ENCODE assay signal across 1 cellular context in the genomic region with DNA sequence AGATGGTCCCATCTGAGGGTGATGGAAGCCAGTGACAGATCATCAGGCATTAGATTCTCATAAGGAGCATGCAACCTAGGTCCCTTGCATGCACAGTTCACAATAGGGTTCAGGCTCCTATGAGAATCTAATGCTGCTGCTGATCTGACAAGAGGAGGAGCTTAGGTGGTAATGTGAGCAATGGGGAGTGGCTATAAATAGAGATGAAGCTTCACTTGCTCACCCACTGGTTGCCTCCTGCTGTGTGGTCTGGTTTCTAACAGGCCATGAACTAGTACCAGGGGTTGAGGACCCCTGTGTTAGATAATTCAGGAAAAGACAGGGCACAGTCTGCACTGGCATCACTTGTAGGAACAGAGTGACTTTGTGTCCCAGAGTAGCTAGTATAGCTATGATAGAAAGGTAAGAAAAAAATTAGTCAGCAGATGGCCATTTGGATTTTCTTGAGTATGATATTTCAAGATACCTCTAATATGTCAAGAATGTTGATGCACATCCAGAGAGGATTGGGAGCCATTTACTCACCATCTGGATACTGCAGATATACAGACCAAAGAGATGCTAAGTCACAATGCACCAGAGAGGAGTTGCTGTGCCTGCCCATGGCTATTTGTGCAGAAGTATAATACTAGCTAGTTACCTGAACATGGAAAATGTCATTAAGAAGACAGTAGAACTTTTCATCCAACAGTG.
TF ChIP-seq lines count a peak whose summit lies in the region.

No MANE protein-coding gene starts in this region.

TF ChIP-seq in K562, 482 proteins besides CTCF, POLR2A, EP300 and RAD21 (continued from another document):
- no peak for TF ChIP-seq REST (CRISPR knock-in tag; IDR thresholded peaks at IDR 0.05; ENCODE audit: low read depth)
- TF ChIP-seq XRCC3 (IDR thresholded peaks at IDR 0.05), result no peak
- TF ChIP-seq ZNF583 (CRISPR knock-in tag; IDR thresholded peaks at IDR 0.05), result no peak
- TF ChIP-seq HNRNPLL (IDR thresholded peaks at IDR 0.05; ENCODE audit: low read depth, low read length, poor library complexity, severe bottlenecking), result no peak
- peak; percentile 60; the same call in 1 of the 2 replicates for TF ChIP-seq TEAD4 (IDR thresholded peaks at IDR 0.05; ENCODE audit: low read length)
- TF ChIP-seq TEAD4 (CRISPR knock-in tag; IDR thresholded peaks at IDR 0.05; ENCODE audit: borderline replicate concordance), result no peak
- TF ChIP-seq, protein P1, sequence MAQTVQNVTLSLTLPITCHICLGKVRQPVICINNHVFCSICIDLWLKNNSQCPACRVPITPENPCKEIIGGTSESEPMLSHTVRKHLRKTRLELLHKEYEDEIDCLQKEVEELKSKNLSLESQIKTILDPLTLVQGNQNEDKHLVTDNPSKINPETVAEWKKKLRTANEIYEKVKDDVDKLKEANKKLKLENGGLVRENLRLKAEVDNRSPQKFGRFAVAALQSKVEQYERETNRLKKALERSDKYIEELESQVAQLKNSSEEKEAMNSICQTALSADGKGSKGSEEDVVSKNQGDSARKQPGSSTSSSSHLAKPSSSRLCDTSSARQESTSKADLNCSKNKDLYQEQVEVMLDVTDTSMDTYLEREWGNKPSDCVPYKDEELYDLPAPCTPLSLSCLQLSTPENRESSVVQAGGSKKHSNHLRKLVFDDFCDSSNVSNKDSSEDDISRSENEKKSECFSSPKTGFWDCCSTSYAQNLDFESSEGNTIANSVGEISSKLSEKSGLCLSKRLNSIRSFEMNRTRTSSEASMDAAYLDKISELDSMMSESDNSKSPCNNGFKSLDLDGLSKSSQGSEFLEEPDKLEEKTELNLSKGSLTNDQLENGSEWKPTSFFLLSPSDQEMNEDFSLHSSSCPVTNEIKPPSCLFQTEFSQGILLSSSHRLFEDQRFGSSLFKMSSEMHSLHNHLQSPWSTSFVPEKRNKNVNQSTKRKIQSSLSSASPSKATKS (CRISPR knock-in tag; IDR thresholded peaks at IDR 0.05), result no peak
- TF ChIP-seq PRDM10 (IDR thresholded peaks at IDR 0.05; ENCODE audit: partially characterized antibody), result no peak
- 0 out of 2 replicates have a peak, but pooled peaks have one; percentile 11 for TF ChIP-seq TCF3 (CRISPR knock-in tag; IDR thresholded peaks at IDR 0.05)
- TF ChIP-seq NCOA2 (IDR thresholded peaks at IDR 0.05; ENCODE audit: partially characterized antibody in 2 of 2), result no peak
- TF ChIP-seq ZKSCAN3 (CRISPR knock-in tag; IDR thresholded peaks at IDR 0.05), result no peak
- TF ChIP-seq ZNF12 (CRISPR knock-in tag; IDR thresholded peaks at IDR 0.05), result no peak
- no peak for TF ChIP-seq ELF4 (CRISPR knock-in tag; IDR thresholded peaks at IDR 0.05)
- no peak for TF ChIP-seq SMARCA5 (IDR thresholded peaks at IDR 0.05)
- no peak for TF ChIP-seq ZNF512 (tag; IDR thresholded peaks at IDR 0.05)
- TF ChIP-seq HLTF (IDR thresholded peaks at IDR 0.05), result no peak
- TF ChIP-seq EGR1 (conservative IDR thresholded peaks at IDR 0.05), result no peak
- no peak for TF ChIP-seq VEZF1 (CRISPR knock-in tag; IDR thresholded peaks at IDR 0.05)
- peak; percentile 64 for TF ChIP-seq CBFA2T3 (IDR thresholded peaks at IDR 0.05)
- TF ChIP-seq SAP30 (IDR thresholded peaks at IDR 0.05; ENCODE audit: borderline replicate concordance, insufficient read depth, low read depth, low read length, poor library complexity, severe bottlenecking), result no peak
- no peak for TF ChIP-seq HNRNPL (IDR thresholded peaks at IDR 0.05; ENCODE audit: low read depth, low read length)
- no peak for TF ChIP-seq CBX5 (IDR thresholded peaks at IDR 0.05; ENCODE audit: borderline replicate concordance, low read depth)
- TF ChIP-seq ZNF253 (CRISPR knock-in tag; conservative IDR thresholded peaks at IDR 0.05), result no peak
- TF ChIP-seq NRF1 (conservative IDR thresholded peaks at IDR 0.05 in 1 of 2, IDR thresholded peaks at IDR 0.05 in 1 of 2), result 0 out of 4 replicates have a peak, but pooled peaks of 1 of the 2 experiments have one; percentile 9
- TF ChIP-seq ZKSCAN8 (CRISPR knock-in tag; IDR thresholded peaks at IDR 0.05), result no peak
- TF ChIP-seq MLX (CRISPR knock-in tag; conservative IDR thresholded peaks at IDR 0.05), result no peak
- TF ChIP-seq SRF (CRISPR knock-in tag; IDR thresholded peaks at IDR 0.05), result no peak
- no peak for TF ChIP-seq ZNF778 (CRISPR knock-in tag; IDR thresholded peaks at IDR 0.05)
- TF ChIP-seq L3MBTL2 (IDR thresholded peaks at IDR 0.05), result no peak
- TF ChIP-seq TAL1 (IDR thresholded peaks at IDR 0.05), result peak; percentile 48; the same call in 1 of the 2 replicates
- no peak for TF ChIP-seq SETDB1 (IDR thresholded peaks at IDR 0.05; ENCODE audit: low read length)
- peak; percentile 51 for TF ChIP-seq CBFA2T2 (conservative IDR thresholded peaks at IDR 0.05)
- TF ChIP-seq NFIC (IDR thresholded peaks at IDR 0.05), result no peak
- TF ChIP-seq NR1H2 (CRISPR knock-in tag; IDR thresholded peaks at IDR 0.05), result no peak
- no peak for TF ChIP-seq MCM7 (IDR thresholded peaks at IDR 0.05)
- TF ChIP-seq ELF1 (tag; IDR thresholded peaks at IDR 0.05), result no peak
- TF ChIP-seq PTTG1 (tag; IDR thresholded peaks at IDR 0.05; ENCODE audit: low read depth), result no peak
- TF ChIP-seq ARID1B (IDR thresholded peaks at IDR 0.05), result peak; percentile 49; the same call in 1 of the 2 replicates
